In genomic region chr4:122930877-122931276, GRCh38 we compare ENCODE assay signal across 8 cellular contexts.
DNase-seq lines count a peak whose midpoint lies in the region; ATAC-seq, FAIRE-seq and TF ChIP-seq lines count a peak whose summit lies in the region.

No MANE protein-coding gene starts in this region.

- peak; percentile 13 for DNase-seq in cerebellar cortex (ENCODE audit: low spot score)
- DNase-seq in effector memory CD8-positive, alpha-beta T cell: no peak
- DNase-seq in H54 (ENCODE audit: insufficient read length, low spot score): no peak
- DNase-seq in EL: no peak

- H3K9me3 Mint-ChIP-seq in nephron: no peaks in the 10 kb centered on the region
- no peaks in the 10 kb centered on the region for H3K9me3 Mint-ChIP-seq in effector memory CD8-positive, alpha-beta T cell

- no peak overlapping the region for H3K27ac ChIP-seq in DOHH2 (ENCODE audit: low read depth, low read length)

- no peak for ATAC-seq in effector memory CD8-positive, alpha-beta T cell (replicated peaks)
- no peak for ATAC-seq in HG02759 (IDR thresholded peaks at IDR 0.05; ENCODE audit: unreplicated experiment)

- H3K36me3 ChIP-seq in DOHH2 (ENCODE audit: control insufficient read depth, low read length) (peaks cover 29% of the 10 kb centered on the region), Loucy (ENCODE audit: insufficient read depth, low read length) (peaks cover 39% of the 10 kb centered on the region; the same call in 1 of the 2 replicates)

- H3K36me3 Mint-ChIP-seq in nephron (ENCODE audit: low read depth): peaks cover 14% of the 10 kb centered on the region
- peaks cover 30% of the 10 kb centered on the region for H3K36me3 Mint-ChIP-seq in effector memory CD8-positive, alpha-beta T cell (ENCODE audit: insufficient read depth)

- H3K4me3 Mint-ChIP-seq in nephron: no peak overlapping the region
- no peak overlapping the region for H3K4me3 Mint-ChIP-seq in effector memory CD8-positive, alpha-beta T cell

- peak overlapping the region; percentile 23 for H3K9ac ChIP-seq in Loucy (ENCODE audit: low read depth, low read length, poor library complexity, severe bottlenecking)

- no peaks in the 10 kb centered on the region for H3K9me2 ChIP-seq in DOHH2 (replicated peaks; ENCODE audit: control insufficient read depth, low read length)
- H3K9me2 ChIP-seq in Loucy (replicated peaks; ENCODE audit: low read depth, low read length): no peaks in the 10 kb centered on the region

- H3K27me3 ChIP-seq in DOHH2 (ENCODE audit: control insufficient read depth, low read length): no peaks in the 10 kb centered on the region
- H3K27me3 ChIP-seq in Loucy (ENCODE audit: insufficient read depth, low read length, poor library complexity, severe bottlenecking): no peaks in the 10 kb centered on the region

- no peak overlapping the region for H3K27ac Mint-ChIP-seq in nephron
- no peak overlapping the region for H3K27ac Mint-ChIP-seq in effector memory CD8-positive, alpha-beta T cell

- H3K4me3 ChIP-seq in DOHH2 (ENCODE audit: low read length) (no peak overlapping the region), Loucy (ENCODE audit: low read length, poor library complexity, severe bottlenecking) (no peak overlapping the region)

- no peak overlapping the region for H2AFZ ChIP-seq in Loucy (ENCODE audit: low read length)

- no peaks in the 10 kb centered on the region for H4K20me1 ChIP-seq in DOHH2 (ENCODE audit: control insufficient read depth, insufficient read depth, low read depth, low read length)
- peaks cover 3% of the 10 kb centered on the region for H4K20me1 ChIP-seq in Loucy (ENCODE audit: insufficient read depth, low read length, poor library complexity, severe bottlenecking)

- no peaks in the 10 kb centered on the region for H3F3A ChIP-seq in DOHH2 (ENCODE audit: control insufficient read depth, insufficient read depth)
- no peaks in the 10 kb centered on the region for H3F3A ChIP-seq in Loucy (ENCODE audit: low read depth)

- H3K4me1 Mint-ChIP-seq in nephron: no peaks in the 10 kb centered on the region
- H3K4me1 Mint-ChIP-seq in effector memory CD8-positive, alpha-beta T cell (ENCODE audit: low read depth in 2 of 2): peaks cover 5 to 6% of the 10 kb centered on the region in 2 donors

- H3K4me2 ChIP-seq in DOHH2 (ENCODE audit: low read length): no peak overlapping the region
- H3K4me2 ChIP-seq in Loucy (ENCODE audit: low read depth, low read length, poor library complexity, severe bottlenecking): no peak overlapping the region

- TF ChIP-seq POLR2A in H54 (IDR thresholded peaks at IDR 0.05; ENCODE audit: low read depth, low read length): no peak

- H3K79me2 ChIP-seq in DOHH2 (ENCODE audit: control insufficient read depth, low read length) (peaks cover 5% of the 10 kb centered on the region), Loucy (ENCODE audit: insufficient read depth, low read length) (peaks cover 19% of the 10 kb centered on the region)

- H3K27me3 Mint-ChIP-seq in nephron (ENCODE audit: low read depth): no peaks in the 10 kb centered on the region
- H3K27me3 Mint-ChIP-seq in effector memory CD8-positive, alpha-beta T cell: no peaks in the 10 kb centered on the region

- peak; percentile 49 for TF ChIP-seq CTCF in DOHH2 (IDR thresholded peaks at IDR 0.05; ENCODE audit: low read depth, low read length, poor library complexity, severe bottlenecking)
- TF ChIP-seq CTCF in Loucy (conservative IDR thresholded peaks at IDR 0.05; ENCODE audit: low read length): peak; percentile 72
- peak; percentile 43 to 68 (median 48) for TF ChIP-seq CTCF in nephron (IDR thresholded peaks at IDR 0.05; ENCODE audit: unreplicated experiment in 3 of 3)

- no peak for FAIRE-seq in H54 (lab: Jason Lieb, UNC)

- H3K4me1 ChIP-seq in DOHH2 (ENCODE audit: control insufficient read depth, low read length): no peaks in the 10 kb centered on the region
- peaks cover 24% of the 10 kb centered on the region for H3K4me1 ChIP-seq in Loucy (ENCODE audit: insufficient read depth, low read length, poor library complexity, severe bottlenecking)

- H3K9me3 ChIP-seq in DOHH2 (ENCODE audit: control insufficient read depth, insufficient read depth, low read length) (no peaks in the 10 kb centered on the region), Loucy (ENCODE audit: insufficient read depth, low read depth, low read length) (no peaks in the 10 kb centered on the region)
